8 cellular contexts compared by ENCODE assay signal in genomic region chr1:12604114-12604874, GRCh38. TPM values are rescaled to one million over a fixed set of nuclear protein-coding genes. Genes with fewer than 3 reads are reported as not detected.
DNase-seq lines count a peak whose midpoint lies in the region; ATAC-seq and TF ChIP-seq lines count a peak whose summit lies in the region.

No MANE protein-coding gene starts in this region.

- TF ChIP-seq CTCF in fibroblast of the aortic adventitia (IDR thresholded peaks at IDR 0.05; ENCODE audit: insufficient read depth, low read length) = no peak

- H3K4me3 ChIP-seq in fibroblast of the aortic adventitia (ENCODE audit: low read depth, low read length) = no peak overlapping the region

- peak; percentile 88 for ATAC-seq in Right ventricle myocardium inferior
- no peak for ATAC-seq in HG03045 (IDR thresholded peaks at IDR 0.05; ENCODE audit: unreplicated experiment)

- DNase-seq in Right ventricle myocardium inferior (ENCODE audit: missing footprints) (no peak), cardiac septum (ENCODE audit: low spot score) (no peak), OCI-M2 (lab: John Stamatoyannopoulos, UW; ENCODE audit: unreplicated experiment) (peak; percentile 68), fibroblast of the aortic adventitia (ENCODE audit: low read depth) (peak; percentile 99), renal cortical epithelial cell (ENCODE audit: low read depth) (peak; percentile 99), NCI-H1048 (lab: John Stamatoyannopoulos, UW) (no peak)
- peak; percentile 51 for DNase-seq in activated T-cell treated with anti-CD3 and anti-CD28 coated beads, Interleukin-2, amount 50 U/mL, for 1 hour

- intact Hi-C loops in Right ventricle myocardium inferior (cut with DNase I) (no loop called here), cardiac septum (cut with DNase I) (no loop called here)

RNA-seq across cellular contexts. Expression of gene DHRS3, which starts 13.7 kb away (rescaled TPM):
- total RNA-seq in Right ventricle myocardium inferior (81.0 TPM), cardiac septum (41.8 TPM), fibroblast of the aortic adventitia (ENCODE audit: low replicate concordance) (64.4 and 114 TPM in 2 replicates), renal cortical epithelial cell (28.9 and 66.2 TPM in 2 replicates)

RNA-seq across cellular contexts. Expression of gene AADACL4, which starts 39.6 kb away (rescaled TPM):
- total RNA-seq in Right ventricle myocardium inferior (not detected), cardiac septum (not detected), fibroblast of the aortic adventitia (ENCODE audit: low replicate concordance) (not detected in 2 replicates), renal cortical epithelial cell (not detected in 2 replicates)

Comparison
In these comparisons a context has a peak if more than half of its experiments do, and no peak if none do; other contexts are left out.
1. DNase-seq: peak in OCI-M2 (single experiment), activated T-cell treated with anti-CD3 and anti-CD28 coated beads, Interleukin-2, amount 50 U/mL, for 1 hour (single experiment), fibroblast of the aortic adventitia (single experiment) and renal cortical epithelial cell (single experiment); none in Right ventricle myocardium inferior (single experiment), cardiac septum (single experiment) and NCI-H1048 (single experiment).